9 cellular contexts compared by ENCODE assay signal in the genomic region with DNA sequence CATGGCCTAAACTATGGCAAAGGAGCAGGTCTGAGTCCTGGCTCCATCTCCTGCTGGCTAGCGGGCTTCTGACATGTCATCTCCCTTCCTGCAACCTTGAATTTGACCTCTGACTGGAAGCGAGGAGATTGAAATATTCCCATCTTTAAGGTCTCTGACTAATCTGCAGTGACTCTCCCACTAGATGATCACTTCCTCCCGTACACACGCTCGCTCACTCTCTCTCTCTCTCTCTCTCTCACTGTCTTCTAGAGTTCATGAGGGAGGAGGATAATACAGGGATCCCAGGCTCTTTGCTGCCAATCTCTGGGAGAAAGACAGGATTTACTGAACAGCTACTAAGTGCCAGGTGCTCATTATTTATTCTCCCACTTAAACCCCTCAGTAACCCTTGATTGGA.
A peak's percentile ranks its signal among the peaks of the same experiment; 100 is the strongest.
DNase-seq lines count a peak whose midpoint lies in the region; ATAC-seq and TF ChIP-seq lines count a peak whose summit lies in the region.
"Had no signal": no experiment of that assay in that cellular context is flagged by ENCODE, and none has a peak within 500 bp of the region (broad histone marks: within the 10 kb centered on the region; RNA-seq: fewer than 3 reads in every experiment).

No MANE protein-coding gene starts in this region.

- H3K4me1 ChIP-seq in urinary bladder (ENCODE audit: insufficient read depth) = no peaks in the 10 kb centered on the region

- DNase-seq in activated naive CD4-positive, alpha-beta T cell treated with anti-CD3 and anti-CD28 coated beads, Interleukin-2, amount 10 ng/mL, durations not matched to agents 7 days and 5 days = no peak
- no peak for DNase-seq in activated naive CD4-positive, alpha-beta T cell treated with Interleukin-2 at 50 U/mL for 16 hours
- DNase-seq in activated naive CD4-positive, alpha-beta T cell treated with anti-CD3 and anti-CD28 coated beads, Interleukin-2, amount 50 U/mL, for 72 hours (ENCODE audit: low spot score in 2 of 2) = no peak
- peak; percentile 91 for DNase-seq in iris pigment epithelial cell (ENCODE audit: low read depth)
- no peak for DNase-seq in occipital lobe (lab: John Stamatoyannopoulos, UW)
- DNase-seq in GM20000 (ENCODE audit: low spot score) = no peak
- DNase-seq: effector CD8-positive, alpha-beta T cell had no signal

- CTCF ChIA-PET in activated naive CD4-positive, alpha-beta T cell treated with anti-CD3 and anti-CD28 coated beads, Interleukin-2, amount 10 ng/mL, durations not matched to agents 7 days and 5 days (lab: Charles Lee) = interaction anchor here (1.0 to 5.7 kb wide), 8 partner anchors 162 to 767 kb away, joined by 3 to 65 read pairs (median 14); no protein-coding TSS in a partner anchor

- peak overlapping the region; percentile 11 for H3K4me3 Mint-ChIP-seq in activated naive CD4-positive, alpha-beta T cell treated with anti-CD3 and anti-CD28 coated beads, Interleukin-2, amount 10 ng/mL, durations not matched to agents 7 days and 5 days

- 49% methylated on average over 5 of the region's 5 CpGs for WGBS in urinary bladder

- no peak overlapping the region for H3K4me3 ChIP-seq in urinary bladder (ENCODE audit: low read depth, low read length)

- peak overlapping the region; percentile 3 for H3K27ac ChIP-seq in urinary bladder (ENCODE audit: low read depth)

- H3K4me1 Mint-ChIP-seq in activated naive CD4-positive, alpha-beta T cell treated with anti-CD3 and anti-CD28 coated beads, Interleukin-2, amount 10 ng/mL, durations not matched to agents 7 days and 5 days = peaks cover 35% of the 10 kb centered on the region

- no peak for TF ChIP-seq CTCF in GM20000 (IDR thresholded peaks at IDR 0.05; ENCODE audit: extremely low read depth, missing control alignments)

- no peaks in the 10 kb centered on the region for H3K36me3 Mint-ChIP-seq in activated naive CD4-positive, alpha-beta T cell treated with anti-CD3 and anti-CD28 coated beads, Interleukin-2, amount 10 ng/mL, durations not matched to agents 7 days and 5 days
- no peaks in the 10 kb centered on the region for H3K36me3 Mint-ChIP-seq in activated naive CD4-positive, alpha-beta T cell treated with anti-CD3 and anti-CD28 coated beads, Interleukin-2, amount 50 U/mL, for 72 hours

- H3K27me3 Mint-ChIP-seq in activated naive CD4-positive, alpha-beta T cell treated with anti-CD3 and anti-CD28 coated beads, Interleukin-2, amount 10 ng/mL, durations not matched to agents 7 days and 5 days = no peaks in the 10 kb centered on the region

- no peaks in the 10 kb centered on the region for H3K9me3 Mint-ChIP-seq in activated naive CD4-positive, alpha-beta T cell treated with anti-CD3 and anti-CD28 coated beads, Interleukin-2, amount 10 ng/mL, durations not matched to agents 7 days and 5 days
- no peaks in the 10 kb centered on the region for H3K9me3 Mint-ChIP-seq in activated naive CD4-positive, alpha-beta T cell treated with anti-CD3 and anti-CD28 coated beads, Interleukin-2, amount 50 U/mL, for 72 hours

- peak overlapping the region; percentile 16 for H3K27ac Mint-ChIP-seq in activated naive CD4-positive, alpha-beta T cell treated with anti-CD3 and anti-CD28 coated beads, Interleukin-2, amount 10 ng/mL, durations not matched to agents 7 days and 5 days
- peak overlapping the region; percentile 75 to 83 for H3K27ac Mint-ChIP-seq in activated naive CD4-positive, alpha-beta T cell treated with anti-CD3 and anti-CD28 coated beads, Interleukin-2, amount 50 U/mL, for 72 hours

- no peaks in the 10 kb centered on the region for H3K36me3 ChIP-seq in urinary bladder (ENCODE audit: insufficient read depth)

- ATAC-seq in activated naive CD4-positive, alpha-beta T cell treated with anti-CD3 and anti-CD28 coated beads, Interleukin-2, amount 50 U/mL, for 72 hours = peak; percentile 14 to 65
- ATAC-seq in HG03571 (IDR thresholded peaks at IDR 0.05; ENCODE audit: unreplicated experiment) = no peak
